Comparison of ENCODE assay signal across 16 cellular contexts in the genomic region with DNA sequence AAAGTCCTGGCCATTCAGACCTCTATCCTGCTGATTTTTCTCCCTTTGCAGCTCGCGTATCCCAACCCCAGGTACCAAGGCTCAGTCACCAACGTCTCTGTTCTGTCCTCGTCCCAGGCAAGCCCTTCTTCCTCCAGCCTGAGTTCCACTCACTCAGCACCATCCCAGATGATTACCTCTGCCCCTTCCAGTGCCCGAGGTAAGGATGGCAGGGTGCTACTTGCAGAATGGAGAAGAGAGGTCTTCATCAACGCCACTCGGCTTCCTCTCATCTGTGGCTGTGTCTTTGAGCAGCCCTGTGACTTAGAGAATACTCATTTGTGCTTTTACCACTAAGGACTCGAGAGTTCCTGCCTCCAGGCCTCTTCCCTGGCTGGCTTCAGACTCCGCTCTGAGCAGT. TPM values are rescaled to one million over a fixed set of nuclear protein-coding genes. Genes with fewer than 3 reads are reported as not detected.
DNase-seq lines count a peak whose midpoint lies in the region; TF ChIP-seq lines count a peak whose summit lies in the region.
"Had no signal": no experiment of that assay in that cellular context is flagged by ENCODE, and none has a peak within 500 bp of the region (broad histone marks: within the 10 kb centered on the region; RNA-seq: fewer than 3 reads in every experiment).

No MANE protein-coding gene starts in this region.

- H3K4me3 ChIP-seq in left ventricle myocardium inferior, result no peak overlapping the region
- H3K4me3 ChIP-seq: BLaER1, GM23338 had no signal

- H3K36me3 ChIP-seq in left ventricle myocardium inferior, result peaks cover 11% of the 10 kb centered on the region
- H3K36me3 ChIP-seq: BLaER1 had no signal

- DNase-seq in activated CD8-positive, alpha-beta memory T cell treated with anti-CD3 and anti-CD28 coated beads for 24 hours, result peak; percentile 51
- no peak for DNase-seq in activated CD8-positive, alpha-beta memory T cell treated with anti-CD3 and anti-CD28 coated beads, Interleukin-2, amount 50 U/mL, for 48 hours
- DNase-seq in cardiac septum (ENCODE audit: low spot score), result peak; percentile 64
- DNase-seq in left ventricle myocardium inferior, result no peak
- peak; percentile 18 for DNase-seq in ureter (ENCODE audit: low spot score)
- no peak for DNase-seq in HPDE6-E6E7 (ENCODE audit: extremely low spot score)
- DNase-seq: CD8-positive, alpha-beta memory T cell; DMS 273 treated with DMSO at 0.1 percent for 48 hours; DMS53; DMS79 treated with DMSO at 0.1 percent for 48 hours; GF-D8; H9 had no signal

- no peak overlapping the region for H3K27ac ChIP-seq in left ventricle myocardium inferior (replicated peaks)
- H3K27ac ChIP-seq: 22Rv1, BLaER1, C4-2B had no signal

- intact Hi-C loops in cardiac septum (cut with DNase I) (no loop called here), left ventricle myocardium inferior (cut with micrococcal nuclease) (no loop called here)

- H3K9me3 ChIP-seq in left ventricle myocardium inferior (replicated peaks), result peaks cover 9% of the 10 kb centered on the region
- H3K9me3 ChIP-seq: BLaER1 had no signal

- no peak for TF ChIP-seq CTCF in left ventricle myocardium inferior (IDR thresholded peaks at IDR 0.05; ENCODE audit: borderline replicate concordance)

- no peaks in the 10 kb centered on the region for H3K4me1 ChIP-seq in left ventricle myocardium inferior
- H3K4me1 ChIP-seq: BLaER1 had no signal

- no peaks in the 10 kb centered on the region for H3K27me3 ChIP-seq in left ventricle myocardium inferior (ENCODE audit: low read depth)
- H3K27me3 ChIP-seq: BLaER1 had no signal

RNA-seq across cellular contexts. Expression of gene MANF, which starts 22.6 kb away (rescaled TPM):
- 77.6 TPM for total RNA-seq in cardiac septum
- total RNA-seq in left ventricle myocardium inferior, result 48.5 TPM
- 90.4 TPM for total RNA-seq in ureter

RNA-seq across cellular contexts. Expression of gene RBM15B, which starts 28.6 kb away (rescaled TPM):
- total RNA-seq in cardiac septum, result 18.1 TPM
- total RNA-seq in left ventricle myocardium inferior, result 12.5 TPM
- 34.3 TPM for total RNA-seq in ureter

Comparison
In these comparisons a context has a peak if more than half of its experiments do, and no peak if none do; other contexts are left out.
1. DNase-seq: peak in activated CD8-positive, alpha-beta memory T cell treated with anti-CD3 and anti-CD28 coated beads for 24 hours (single experiment), cardiac septum (single experiment) and ureter (single experiment); none in activated CD8-positive, alpha-beta memory T cell treated with anti-CD3 and anti-CD28 coated beads, Interleukin-2, amount 50 U/mL, for 48 hours (single experiment), left ventricle myocardium inferior (single experiment) and HPDE6-E6E7 (single experiment).